ENCODE assay signal across 24 cellular contexts in genomic region chr4:100109921-100110320, GRCh38.
"Had no signal": no experiment of that assay in that cellular context is flagged by ENCODE, and none has a peak within 500 bp of the region (broad histone marks: within the 10 kb centered on the region; RNA-seq: fewer than 3 reads in every experiment).

No MANE protein-coding gene starts in this region.

- H3K9ac ChIP-seq: KMS-11 had no signal

- H3K4me2 ChIP-seq: KMS-11 had no signal

- H3K4me3 ChIP-seq: K562 had no signal

- ATAC-seq: K562, Panc1, PC-3, T-cell had no signal

- H3K27me3 Mint-ChIP-seq: IgD-negative memory B cell, T-cell had no signal

- H3K4me3 Mint-ChIP-seq: IgD-negative memory B cell, T-cell had no signal

- DNase-seq: Kasumi-1, MV-4-11, NCI-H1048, NCI-H1105, NCI-H1417, NCI-H1436 treated with DMSO at 0.1 percent for 48 hours, NCI-H1694, NCI-H187 treated with DMSO at 0.1 percent for 48 hours, NCI-H2029 treated with DMSO at 0.1 percent for 48 hours, NCI-H2171 treated with DMSO at 0.1 percent for 48 hours, NCI-H2227 treated with DMSO at 0.1 percent for 48 hours, NCI-H524, NCI-H69, NCI-H774, PC-3, SHP77, SW 1271, T-cell had no signal

- H3K36me3 Mint-ChIP-seq: IgD-negative memory B cell, T-cell had no signal

- H3K27ac ChIP-seq: HL-60, KMS-11, RWPE1 had no signal

- H3K9me3 Mint-ChIP-seq: IgD-negative memory B cell, T-cell had no signal

- H3K27ac Mint-ChIP-seq: IgD-negative memory B cell, T-cell had no signal
